Comparison of ENCODE assay signal across 28 cellular contexts in the genomic region with DNA sequence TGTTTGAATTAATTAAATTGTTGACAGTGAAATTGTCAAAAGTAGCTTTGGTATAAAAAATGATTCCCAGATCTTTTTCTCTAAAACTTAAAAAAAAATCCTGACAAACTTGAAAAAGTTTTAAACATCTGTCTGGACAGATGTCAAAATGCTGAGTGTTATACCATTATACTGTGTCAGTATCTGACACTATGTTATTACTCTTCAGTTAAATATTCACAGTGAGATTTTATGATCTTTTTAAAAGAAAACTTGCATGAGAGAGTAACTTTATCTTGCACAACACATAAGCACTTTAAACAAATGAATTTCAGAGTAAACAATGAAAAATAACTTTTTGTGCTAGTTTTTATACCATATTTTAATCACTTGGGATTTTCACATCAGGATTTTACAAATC.
"Had no signal": no experiment of that assay in that cellular context is flagged by ENCODE, and none has a peak within 500 bp of the region (broad histone marks: within the 10 kb centered on the region; RNA-seq: fewer than 3 reads in every experiment).

No MANE protein-coding gene starts in this region.

- H3K9me3 ChIP-seq: colonic mucosa, left lung, mucosa of descending colon, neutrophil, right lobe of liver, thoracic aorta, upper lobe of left lung had no signal

- H3K36me3 ChIP-seq: colonic mucosa, esophagus muscularis mucosa, left lung, neutrophil, right lobe of liver, thoracic aorta, tibial nerve, upper lobe of left lung had no signal

- H3K27me3 Mint-ChIP-seq: dendritic cell treated with granulocyte-macrophage colony-stimulating factor and Interleukin-4, amounts not matched to agents 40 ng/mL and 50 ng/mL, for 4 days; progenitor cell of endocrine pancreas; stimulated activated naive CD8-positive, alpha-beta T cell treated with anti-CD3 and anti-CD28 coated beads, Interleukin-15, Interleukin-2, amounts not matched to agents 100 ng/mL and 50 ng/mL, for 24 hours had no signal

- H3K9me3 Mint-ChIP-seq: dendritic cell treated with granulocyte-macrophage colony-stimulating factor and Interleukin-4, amounts not matched to agents 40 ng/mL and 50 ng/mL, for 4 days; natural killer cell treated with Interleukin-12 subunit alpha and Interleukin-12 subunit beta and Interleukin-15 and Interleukin-18, amount 100 ng/mL, for 72 hours had no signal

- H3K4me3 ChIP-seq: colonic mucosa, esophagus muscularis mucosa, left lung, mucosa of descending colon, right lobe of liver, thoracic aorta, tibial nerve, upper lobe of left lung had no signal

- ATAC-seq: left cardiac atrium; left lung; mucosa of descending colon; natural killer cell treated with Interleukin-12 subunit alpha and Interleukin-12 subunit beta and Interleukin-15 and Interleukin-18, amount 100 ng/mL, for 72 hours; right lobe of liver; stimulated activated naive B cell treated with anti-CD40 and anti-IgM and Interleukin-4, amounts not matched to agents 10 μg/mL and 1 μg/mL and 100 μg/mL, for 72 hours had no signal

- H3K36me3 Mint-ChIP-seq: naive B cell; natural killer cell treated with Interleukin-12 subunit alpha and Interleukin-12 subunit beta and Interleukin-15 and Interleukin-18, amount 100 ng/mL, for 72 hours; stimulated activated naive B cell treated with anti-CD40 and anti-IgM and Interleukin-4, amounts not matched to agents 10 μg/mL and 1 μg/mL and 100 μg/mL, for 72 hours had no signal

- H3K9ac ChIP-seq: parathyroid adenoma had no signal

- H3K27me3 ChIP-seq: colonic mucosa, esophagus muscularis mucosa, left lung, neutrophil, right lobe of liver, tibial nerve, upper lobe of left lung had no signal

- H3K4me1 ChIP-seq: colonic mucosa, left lung, parathyroid adenoma, right lobe of liver, tibial nerve, upper lobe of left lung had no signal

- FAIRE-seq: endothelial cell of umbilical vein, frontal cortex, islet of Langerhans, small intestine, urothelium cell line had no signal

- H3K27ac Mint-ChIP-seq: dendritic cell treated with granulocyte-macrophage colony-stimulating factor and Interleukin-4, amounts not matched to agents 40 ng/mL and 50 ng/mL, for 4 days; endodermal cell; mesothelial cell of epicardium; naive B cell; natural killer cell treated with Interleukin-12 subunit alpha and Interleukin-12 subunit beta and Interleukin-15 and Interleukin-18, amount 100 ng/mL, for 72 hours; progenitor cell of endocrine pancreas; stimulated activated naive B cell treated with anti-CD40 and anti-IgM and Interleukin-4, amounts not matched to agents 10 μg/mL and 1 μg/mL and 100 μg/mL, for 72 hours; stimulated activated naive CD8-positive, alpha-beta T cell treated with anti-CD3 and anti-CD28 coated beads, Interleukin-15, Interleukin-2, amounts not matched to agents 100 ng/mL and 50 ng/mL, for 24 hours had no signal

- H3K4me3 Mint-ChIP-seq: dendritic cell treated with granulocyte-macrophage colony-stimulating factor and Interleukin-4, amounts not matched to agents 40 ng/mL and 50 ng/mL, for 4 days; endodermal cell; mesothelial cell of epicardium; naive B cell; natural killer cell treated with Interleukin-12 subunit alpha and Interleukin-12 subunit beta and Interleukin-15 and Interleukin-18, amount 100 ng/mL, for 72 hours; neural crest cell; stimulated activated naive B cell treated with anti-CD40 and anti-IgM and Interleukin-4, amounts not matched to agents 10 μg/mL and 1 μg/mL and 100 μg/mL, for 72 hours; stimulated activated naive CD8-positive, alpha-beta T cell treated with anti-CD3 and anti-CD28 coated beads, Interleukin-15, Interleukin-2, amounts not matched to agents 100 ng/mL and 50 ng/mL, for 24 hours had no signal

- H3K27ac ChIP-seq: colonic mucosa, esophagus muscularis mucosa, left lung, neutrophil, parathyroid adenoma, right lobe of liver, thoracic aorta, tibial nerve, upper lobe of left lung had no signal

- H3K4me1 Mint-ChIP-seq: endodermal cell; naive B cell; stimulated activated naive B cell treated with anti-CD40 and anti-IgM and Interleukin-4, amounts not matched to agents 10 μg/mL and 1 μg/mL and 100 μg/mL, for 72 hours had no signal

- DNase-seq: colonic mucosa; effector CD8-positive, alpha-beta T cell; endodermal cell; left cardiac atrium; left lung; mucosa of descending colon; naive B cell; right lobe of liver; small intestine; stimulated activated CD4-positive, alpha-beta T cell treated with anti-CD3 and anti-CD28 coated beads, Interleukin-15, amount 100 ng/mL, for 24 hours; stimulated activated CD4-positive, alpha-beta T cell treated with anti-CD3 and anti-CD28 coated beads, Interleukin-2, amount 100 ng/mL, for 48 hours; stimulated activated naive B cell treated with anti-CD40 and anti-IgM and Interleukin-4, amounts not matched to agents 10 μg/mL and 1 μg/mL and 100 μg/mL, for 72 hours; upper lobe of left lung had no signal
